9 cellular contexts compared by ENCODE assay signal in genomic region chr4:6270691-6271121, GRCh38. TPM values are rescaled to one million over a fixed set of nuclear protein-coding genes. Genes with fewer than 3 reads are reported as not detected.
A peak's percentile ranks its signal among the peaks of the same experiment; 100 is the strongest.
DNase-seq lines count a peak whose midpoint lies in the region; ATAC-seq, FAIRE-seq and TF ChIP-seq lines count a peak whose summit lies in the region.
"Had no signal": no experiment of that assay in that cellular context is flagged by ENCODE, and none has a peak within 500 bp of the region (broad histone marks: within the 10 kb centered on the region; RNA-seq: fewer than 3 reads in every experiment).

No MANE protein-coding gene starts in this region.

- TF ChIP-seq POLR2A in GM12878 (IDR thresholded peaks at IDR 0.05; ENCODE audit: low read depth, low read length), result no peak
- no peak for TF ChIP-seq POLR2A in HepG2 (IDR thresholded peaks at IDR 0.05; ENCODE audit: insufficient read depth in 1 of 2, low read depth in 2 of 2, low read length in 2 of 2)
- TF ChIP-seq POLR2A in transverse colon (IDR thresholded peaks at IDR 0.05), result no peak

- no peaks in the 10 kb centered on the region for H3K79me2 ChIP-seq in GM12878 (ENCODE audit: control insufficient read depth, insufficient read depth, low read length)
- H3K79me2 ChIP-seq in HepG2 (ENCODE audit: insufficient read depth, low read length), result peaks cover 53% of the 10 kb centered on the region

- no TSS peak for BruUV-seq in GM12878 (replicated peaks; lab: Mats Ljungman, UMichigan)
- TSS peak; percentile 55 for BruUV-seq in HepG2 (replicated peaks; lab: Mats Ljungman, UMichigan)

- H3K9ac ChIP-seq in GM12878 (ENCODE audit: control insufficient read depth, insufficient read depth, low read length) (no peak overlapping the region), HepG2 (ENCODE audit: insufficient read depth, low read depth, low read length) (peak overlapping the region; percentile 93)

- H3K4me2 ChIP-seq in GM12878 (ENCODE audit: control insufficient read depth, insufficient read depth) (no peak overlapping the region), HepG2 (ENCODE audit: low read depth, low read length) (peak overlapping the region; percentile 70)

- no peak for TF ChIP-seq CTCF in GM12878 (IDR thresholded peaks at IDR 0.05 in 2 of 3, conservative IDR thresholded peaks at IDR 0.05 in 1 of 3; ENCODE audit: control insufficient read depth in 2 of 3, extremely low read depth in 1 of 3, insufficient read depth in 1 of 3, low read depth in 3 of 3, low read length in 3 of 3)
- no peak for TF ChIP-seq CTCF in HepG2 (CRISPR knock-in tag; IDR thresholded peaks at IDR 0.05)
- no peak for TF ChIP-seq CTCF in transverse colon (IDR thresholded peaks at IDR 0.05)
- TF ChIP-seq CTCF in GM13977 (IDR thresholded peaks at IDR 0.05; ENCODE audit: extremely low read depth, insufficient read depth, missing control alignments), result no peak

- FAIRE-seq in GM12878 (lab: Jason Lieb, UNC) (no peak), HepG2 (lab: Jason Lieb, UNC) (no peak)

- DNase-seq in activated T-cell treated with anti-CD3 and anti-CD28 coated beads, Interleukin-2, amount 50 U/mL, for 1 hour, result peak; percentile 24
- DNase-seq in activated T-cell treated with anti-CD3 and anti-CD28 coated beads, Interleukin-2, amount 50 U/mL, for 48 hours, result no peak
- DNase-seq in GM12878 (ENCODE audit: low read depth, low spot score), result no peak
- no peak for DNase-seq in HepG2 (ENCODE audit: low spot score)
- no peak for DNase-seq in transverse colon
- no peak for DNase-seq in SW 1271 (lab: John Stamatoyannopoulos, UW)
- no peak for DNase-seq in GM13977 (ENCODE audit: low spot score)
- DNase-seq in hippocampal formation (lab: John Stamatoyannopoulos, UW), result no peak

- WGBS in GM12878 (ENCODE audit: insufficient coverage, insufficient replicate concordance, low lambda C conversion rate, missing lambda C conversion rate), result 83% methylated on average over 6 of the region's 6 CpGs
- WGBS in HepG2 (ENCODE audit: low lambda C conversion rate), result 10% methylated on average over 2 of the region's 6 CpGs
- WGBS in transverse colon (ENCODE audit: low coverage in 1 of 2), 2 donors, result 20% methylated on average over 6 of the region's 6 CpGs; no CpG with 5 or more reads in 1 of the 2 donors

- H4K20me1 ChIP-seq in GM12878 (ENCODE audit: control insufficient read depth, insufficient read depth) (no peaks in the 10 kb centered on the region), HepG2 (ENCODE audit: insufficient read depth, low read length) (no peaks in the 10 kb centered on the region)

- no peak for ATAC-seq in GM12878
- no peak for ATAC-seq in HepG2

- SMC1A ChIA-PET in GM12878 (lab: Charles Lee; ENCODE audit: uncharacterized antibody, unreplicated experiment), result interaction anchor here (1.1 to 2.5 kb wide), 3 partner anchors 8 to 57 kb away, joined by 4 to 7 read pairs (median 7); no protein-coding TSS in a partner anchor

- H3K4me3 ChIP-seq in GM12878, result peak overlapping the region; percentile 93; the same call in 1 of the 2 replicates
- peak overlapping the region; percentile 87 to 99 (median 92) for H3K4me3 ChIP-seq in HepG2 (replicated peaks in 1 of 3; ENCODE audit: insufficient read depth in 1 of 3, low read depth in 2 of 3, low read length in 3 of 3)
- peak overlapping the region; percentile 60 to 97 (median 86) for H3K4me3 ChIP-seq in transverse colon

- intact Hi-C loops in GM12878 (cut with micrococcal nuclease; ENCODE audit: unreplicated experiment), result no loop called here
- intact Hi-C loops in HepG2 (cut with micrococcal nuclease; ENCODE audit: unreplicated experiment), result no loop called here
- intact Hi-C loops in transverse colon (cut with DNase I; ENCODE audit: low total_unique reads), result no loop called here

- H3K9me3 ChIP-seq in GM12878 (replicated peaks; ENCODE audit: control insufficient read depth, insufficient read depth, low read length), result no peaks in the 10 kb centered on the region
- no peaks in the 10 kb centered on the region for H3K9me3 ChIP-seq in HepG2 (ENCODE audit: low read length)
- H3K9me3 ChIP-seq in transverse colon, result no peaks in the 10 kb centered on the region
- H3K9me3 ChIP-seq: neutrophil had no signal

- TF ChIP-seq RAD21 in GM12878 (IDR thresholded peaks at IDR 0.05; ENCODE audit: insufficient read depth, low read depth, low read length), result no peak
- no peak for TF ChIP-seq RAD21 in HepG2 (CRISPR knock-in tag; IDR thresholded peaks at IDR 0.05)

- POLR2A ChIA-PET in GM12878 (lab: Charles Lee), result interaction anchor here (1.4 kb wide), 1 partner anchor 51 kb away, joined by 6 read pairs; no protein-coding TSS in a partner anchor
- POLR2A ChIA-PET in HepG2 (lab: Yijun Ruan, JAX), result interaction anchor here (0.7 to 5.0 kb wide), 3 partner anchors 8 to 52 kb away, joined by 3 to 41 read pairs (median 19); no protein-coding TSS in a partner anchor

- H3K27me3 ChIP-seq in GM12878 (replicated peaks in 1 of 2; ENCODE audit: control insufficient read depth in 2 of 2, insufficient read depth in 2 of 2, low read length in 1 of 2), result no peaks in the 10 kb centered on the region; a peak in 1 of 4 replicates
- no peaks in the 10 kb centered on the region for H3K27me3 ChIP-seq in HepG2 (ENCODE audit: control insufficient read depth in 1 of 2, insufficient read depth in 2 of 2, low read length in 2 of 2)
- H3K27me3 ChIP-seq in transverse colon, result no peaks in the 10 kb centered on the region

- peaks cover 10% of the 10 kb centered on the region for H3K4me1 ChIP-seq in GM12878 (ENCODE audit: control insufficient read depth, insufficient read depth, low read length)
- H3K4me1 ChIP-seq in HepG2 (ENCODE audit: insufficient read depth, low read length), result peaks cover 85% of the 10 kb centered on the region
- H3K4me1 ChIP-seq in transverse colon, result peaks cover 33 to 52% (median 41%) of the 10 kb centered on the region in 4 donors

- in situ Hi-C loops in GM12878 (cut with MboI) (no loop called here), HepG2 (cut with HindIII; ENCODE audit: extremely low pct_ligation_motif_present, low pct_unique_long_range_greater_than_20kb) (no loop called here), transverse colon (cut with MboI; ENCODE audit: low pct_ligation_motif_present in 1 of 4, low pct_unique_long_range_greater_than_20kb in 1 of 4, low sequenced_read_pairs in 3 of 4) (loop anchor here in 1 of 4 donors (25.0 kb wide), 1 partner anchor 292 kb away; no protein-coding TSS in a partner anchor), GM13977 (cut with MboI; ENCODE audit: low pct_unique_long_range_greater_than_20kb, low sequenced_read_pairs, unreplicated experiment) (no loop called here)

- CTCF ChIA-PET in GM12878 (lab: Yijun Ruan, JAX), result interaction anchor here (2.2 to 15.8 kb wide), 2 partner anchors 20 to 56 kb away, joined by 11 to 419 read pairs; no protein-coding TSS in a partner anchor
- CTCF ChIA-PET in HepG2 (lab: Yijun Ruan, JAX; ENCODE audit: low intra/inter-chr PET ratio, low total read pairs), result no interaction called here

- no peaks in the 10 kb centered on the region for H3K36me3 ChIP-seq in GM12878 (ENCODE audit: control insufficient read depth in 2 of 2, insufficient read depth in 2 of 2, low read length in 1 of 2)
- peaks cover 0 to 3% of the 10 kb centered on the region in 2 experiments; a peak in 1 of 5 replicates for H3K36me3 ChIP-seq in HepG2 (replicated peaks in 1 of 2; ENCODE audit: control insufficient read depth in 1 of 2, insufficient read depth in 2 of 2, low read length in 2 of 2)
- no peaks in the 10 kb centered on the region for H3K36me3 ChIP-seq in transverse colon
- H3K36me3 ChIP-seq: neutrophil had no signal

- H2AFZ ChIP-seq in GM12878 (ENCODE audit: control insufficient read depth, low read depth, low read length) (no peak overlapping the region), HepG2 (ENCODE audit: low read length) (no peak overlapping the region)

- no peak for TF ChIP-seq EP300 in GM12878 (IDR thresholded peaks at IDR 0.05; ENCODE audit: borderline replicate concordance in 1 of 2, control insufficient read depth in 1 of 2, low read depth in 2 of 2, low read length in 2 of 2)
- no peak for TF ChIP-seq EP300 in HepG2 (IDR thresholded peaks at IDR 0.05; ENCODE audit: low read depth in 2 of 2, low read length in 2 of 2)
- no peak for TF ChIP-seq EP300 in HepG2 (CRISPR knock-in tag; IDR thresholded peaks at IDR 0.05; ENCODE audit: borderline replicate concordance)
- TF ChIP-seq EP300 in transverse colon (IDR thresholded peaks at IDR 0.05; ENCODE audit: low read depth), result no peak

- H3K27ac ChIP-seq in GM12878 (ENCODE audit: control insufficient read depth, insufficient read depth) (no peak overlapping the region), HepG2 (ENCODE audit: extremely low read length, insufficient read depth, low read length) (peak overlapping the region; percentile 80), transverse colon (peak overlapping the region; percentile 81 to 94 (median 92))
- H3K27ac ChIP-seq: neutrophil had no signal

- RAD21 ChIA-PET in GM12878 (lab: Charles Lee; ENCODE audit: unreplicated experiment), result interaction anchor here (1.7 to 2.0 kb wide), 2 partner anchors 11 to 90 kb away, joined by 4 to 5 read pairs; no protein-coding TSS in a partner anchor

RNA-seq across cellular contexts. Expression of gene WFS1, which starts 1.1 kb away (rescaled TPM):
- 5.3 TPM in 2 replicates for total RNA-seq in GM12878 (2013; cell fraction: nucleolus; rRNA removed)
- total RNA-seq in GM12878 (2014; rRNA removed) (1.4 and 1.9 TPM in 2 replicates), GM12878 (2014; rRNA removed; fragmentation: Illumina TruSeq; extraction: Trizol) (0.46 and 0.54 TPM in 2 replicates), GM12878 (2021) (4.1 and 4.6 TPM in 2 replicates), HepG2 (2016; rRNA removed; fragmentation: Illumina TruSeq; extraction: Trizol) (19.8 and 39.1 TPM in 2 replicates), transverse colon (10 to 100 TPM; 11.5 to 23.5 (median 20.8) TPM)
- 2.0 TPM for polyA plus RNA-seq in GM12878 (2011; ENCODE audit: low read depth)
- polyA plus RNA-seq in GM12878 (2011; rRNA removed) (0.65 and 3.3 TPM in 2 replicates), GM12878 (2014; fragmentation: Illumina TruSeq; extraction: Trizol) (0.33 and 1.0 TPM in 2 replicates), GM12878 (2014; fragmentation: Nextera tagmentation; extraction: Ambion mirVana) (under 1 TPM; 0.31 to 0.37 TPM), GM12878 (2014; rRNA removed) (2.1 and 2.9 TPM in 2 replicates), GM12878 (2016; fragmentation: Nextera tagmentation; extraction: Ambion mirVana) (1 to 10 TPM; 3.5 to 4.7 TPM), HepG2 (2011; rRNA removed) (42.2 and 49.6 TPM in 2 replicates)
- 4.1 and 5.2 TPM in 2 replicates for polyA plus RNA-seq in GM12878 (2011; cell fraction: cytosol; rRNA removed)
- 20.4 and 24.6 TPM in 2 replicates for polyA plus RNA-seq in GM12878 (2011; cell fraction: nucleus; rRNA removed)
- polyA plus RNA-seq in GM12878 (2012), result 2.8 and 3.4 TPM in 2 replicates
- polyA minus RNA-seq in GM12878 (2011; rRNA and poly(A)+ RNA removed), result 2.9 and 10.5 TPM in 2 replicates
- polyA minus RNA-seq in GM12878 (2011; cell fraction: cytosol; rRNA and poly(A)+ RNA removed), result 2.1 and 3.0 TPM in 2 replicates
- 2.1 and 3.3 TPM in 2 replicates for polyA minus RNA-seq in GM12878 (2011; cell fraction: nucleus; rRNA and poly(A)+ RNA removed)
- total RNA-seq in HepG2 (2016; cell fraction: cytosol; rRNA removed; fragmentation: Illumina TruSeq; extraction: Trizol; ENCODE audit: low read depth), result 3.7 and 4.2 TPM in 2 replicates
- total RNA-seq in HepG2 (2016; cell fraction: insoluble cytoplasmic fraction; rRNA removed; fragmentation: Illumina TruSeq; extraction: Trizol), result 18.3 and 41.8 TPM in 2 replicates
- total RNA-seq in HepG2 (2016; cell fraction: membrane; rRNA removed; fragmentation: Illumina TruSeq; extraction: Trizol), result 10.5 and 10.8 TPM in 2 replicates
- 47.7 and 59.7 TPM in 2 replicates for total RNA-seq in HepG2 (2016; cell fraction: nucleus; rRNA removed; fragmentation: Illumina TruSeq; extraction: Trizol)
- polyA plus RNA-seq in HepG2 (2011; cell fraction: cytosol; rRNA removed), result 23.5 and 32.3 TPM in 2 replicates
- polyA plus RNA-seq in HepG2 (2011; cell fraction: nucleus; rRNA removed), result 121 and 179 TPM in 2 replicates
- 24.0 and 38.1 TPM in 2 replicates for polyA plus RNA-seq in HepG2 (2012)
- polyA plus RNA-seq in HepG2 (2016; cell fraction: cytosol; fragmentation: Illumina TruSeq; extraction: Trizol; ENCODE audit: low read depth), result 3.2 and 3.4 TPM in 2 replicates
- 16.0 and 21.6 TPM in 2 replicates for polyA plus RNA-seq in HepG2 (2016; cell fraction: insoluble cytoplasmic fraction; fragmentation: Illumina TruSeq; extraction: Trizol; ENCODE audit: low read depth)
- 4.5 and 5.6 TPM in 2 replicates for polyA plus RNA-seq in HepG2 (2016; cell fraction: membrane; fragmentation: Illumina TruSeq; extraction: Trizol; ENCODE audit: low read depth)
- 86.7 and 90.9 TPM in 2 replicates for polyA plus RNA-seq in HepG2 (2016; cell fraction: nucleus; fragmentation: Illumina TruSeq; extraction: Trizol; ENCODE audit: insufficient read depth, low read depth)
- 10.6 and 128 TPM in 2 replicates for polyA minus RNA-seq in HepG2 (2011; rRNA and poly(A)+ RNA removed; ENCODE audit: low replicate concordance)
- 36.4 and 40.3 TPM in 2 replicates for polyA minus RNA-seq in HepG2 (2011; cell fraction: cytosol; rRNA and poly(A)+ RNA removed)
- polyA minus RNA-seq in HepG2 (2011; cell fraction: nucleus; rRNA and poly(A)+ RNA removed), result 19.9 and 27.0 TPM in 2 replicates
